In genomic region chr3:129195731-129196256, GRCh38 we compare ENCODE assay signal across 9 cellular contexts. TPM values are rescaled to one million over a fixed set of nuclear protein-coding genes. Genes with fewer than 3 reads are reported as not detected.
DNase-seq lines count a peak whose midpoint lies in the region; ATAC-seq, FAIRE-seq and TF ChIP-seq lines count a peak whose summit lies in the region.
"Had no signal": no experiment of that assay in that cellular context is flagged by ENCODE, and none has a peak within 500 bp of the region (broad histone marks: within the 10 kb centered on the region; RNA-seq: fewer than 3 reads in every experiment).

No MANE protein-coding gene starts in this region.

- H3K4me3 Mint-ChIP-seq in immature natural killer cell: no peak overlapping the region
- H3K4me3 Mint-ChIP-seq: activated T-cell treated with anti-CD3 and anti-CD28 coated beads, Interleukin-2, amount 50 U/mL, for 4 hours had no signal

- TF ChIP-seq RAD21 in K562 (CRISPR knock-in tag; conservative IDR thresholded peaks at IDR 0.05 in 1 of 2, IDR thresholded peaks at IDR 0.05 in 1 of 2): no peak

- no peak overlapping the region for H3K4me3 ChIP-seq in K562
- H3K4me3 ChIP-seq in kidney epithelial cell (ENCODE audit: low read depth, low read length): no peak overlapping the region
- H3K4me3 ChIP-seq in subcutaneous abdominal adipose tissue (ENCODE audit: low read depth in 1 of 5, low read length in 5 of 5): no peak overlapping the region

- no peaks in the 10 kb centered on the region for H3K9me1 ChIP-seq in K562 (ENCODE audit: control insufficient read depth, insufficient read depth, low read length)

- H3K36me3 ChIP-seq in K562 (ENCODE audit: control insufficient read depth, insufficient read depth, low read length) (no peaks in the 10 kb centered on the region), kidney epithelial cell (ENCODE audit: control insufficient read depth, insufficient read depth, low read length) (no peaks in the 10 kb centered on the region), subcutaneous abdominal adipose tissue (ENCODE audit: control insufficient read depth in 5 of 5, insufficient read depth in 5 of 5, low read length in 5 of 5) (no peaks in the 10 kb centered on the region)

- intact Hi-C loops in K562 (cut with micrococcal nuclease): no loop called here

- peak; percentile 93 for FAIRE-seq in K562 (lab: Jason Lieb, UNC)

- CTCF ChIA-PET in K562 (lab: Yijun Ruan, JAX; ENCODE audit: low intra/inter-chr PET ratio): interaction anchor here (1.1 kb wide), 1 partner anchor 49 kb away, joined by 4 read pairs; no protein-coding TSS in a partner anchor

- in situ Hi-C loops in KBM-7 (cut with MboI; ENCODE audit: low pct_unique_long_range_greater_than_20kb, low sequenced_read_pairs): no loop called here
- in situ Hi-C loops in K562 (cut with MboI): no loop called here

- no peaks in the 10 kb centered on the region for H3K4me1 Mint-ChIP-seq in immature natural killer cell

- peak; percentile 94 for ATAC-seq in K562

- no TSS peak for BruUV-seq in K562 (replicated peaks; lab: Mats Ljungman, UMichigan)

- TF ChIP-seq CTCF in 22Rv1 (IDR thresholded peaks at IDR 0.05) (no peak), K562 (IDR thresholded peaks at IDR 0.05 in 2 of 3, conservative IDR thresholded peaks at IDR 0.05 in 1 of 3; ENCODE audit: insufficient read depth in 2 of 3, low read depth in 1 of 3, low read length in 3 of 3) (no peak), kidney epithelial cell (IDR thresholded peaks at IDR 0.05; ENCODE audit: insufficient read depth, low read length, poor library complexity, severe bottlenecking) (no peak)

- peak; percentile 43 for DNase-seq in KBM-7
- peak in 2 of 4 experiments; percentile 52 to 67 for DNase-seq in K562 (ENCODE audit: extremely low read depth in 1 of 4, low spot score in 3 of 4)
- DNase-seq in kidney epithelial cell (ENCODE audit: low read depth): peak; percentile 73
- DNase-seq in DMS114 treated with DMSO at 0.1 percent for 48 hours (lab: John Stamatoyannopoulos, UW; ENCODE audit: unreplicated experiment): no peak
- no peak for DNase-seq in cortex of kidney (lab: John Stamatoyannopoulos, UW)
- DNase-seq in immature natural killer cell: no peak
- DNase-seq: activated T-cell treated with anti-CD3 and anti-CD28 coated beads, Interleukin-2, amount 50 U/mL, for 4 hours had no signal

- 4% methylated on average over 5 of the region's 6 CpGs for WGBS in K562 (ENCODE audit: insufficient coverage, low coverage, missing lambda C conversion rate)

- no peaks in the 10 kb centered on the region for H3K27me3 Mint-ChIP-seq in immature natural killer cell (ENCODE audit: low read depth in 3 of 3)

- H3K4me1 ChIP-seq in K562 (replicated peaks in 1 of 2; ENCODE audit: control insufficient read depth in 2 of 2, insufficient read depth in 2 of 2, low read length in 2 of 2) (peaks cover 3 to 9% of the 10 kb centered on the region in 2 experiments; a peak in 3 of 5 replicates), subcutaneous abdominal adipose tissue (ENCODE audit: control insufficient read depth in 5 of 5, insufficient read depth in 5 of 5, low read length in 5 of 5) (peaks cover 5 to 27% (median 26%) of the 10 kb centered on the region in 5 donors)

- TF ChIP-seq POLR2A in K562 (conservative IDR thresholded peaks at IDR 0.05): no peak

- POLR2A ChIA-PET in K562 (lab: Yijun Ruan, JAX): interaction anchor here (0.7 to 2.2 kb wide), 8 partner anchors 9 to 120 kb away, joined by 3 to 15 read pairs (median 5); partner anchors contain the start of genes CNBP and COPG1

- H3K9me3 ChIP-seq in K562 (replicated peaks; ENCODE audit: control insufficient read depth, insufficient read depth, low read depth, low read length): no peaks in the 10 kb centered on the region
- H3K9me3 ChIP-seq in subcutaneous abdominal adipose tissue (ENCODE audit: control insufficient read depth in 5 of 5, low read length in 5 of 5): no peaks in the 10 kb centered on the region

- H3K36me3 Mint-ChIP-seq in immature natural killer cell: no peaks in the 10 kb centered on the region

- no peak for TF ChIP-seq EP300 in K562 (IDR thresholded peaks at IDR 0.05; ENCODE audit: low read length)

- H3K9ac ChIP-seq in K562 (ENCODE audit: insufficient read depth in 1 of 2, low read depth in 2 of 2, low read length in 2 of 2) (peak overlapping the region in 1 of 2 experiments; percentile 73; a peak in 2 of 4 replicates), subcutaneous abdominal adipose tissue (ENCODE audit: low read length in 5 of 5) (peak overlapping the region in 2 of 5 donors; percentile 7 to 49)

- peak overlapping the region; percentile 72 for H3K4me2 ChIP-seq in K562 (ENCODE audit: insufficient read depth, low read length)

- H3K27ac ChIP-seq in 22Rv1 (peak overlapping the region; percentile 59), K562 (ENCODE audit: extremely low read depth, low read depth, low read length) (peak overlapping the region; percentile 47; the same call in 2 of the 3 replicates), subcutaneous abdominal adipose tissue (ENCODE audit: low read depth, low read length) (peak overlapping the region; percentile 75)

- peak overlapping the region; percentile 82 for H2AFZ ChIP-seq in K562 (ENCODE audit: low read depth, low read length)

- no peaks in the 10 kb centered on the region for H3K79me2 ChIP-seq in K562 (ENCODE audit: control insufficient read depth, insufficient read depth, low read length)

- H3K27ac Mint-ChIP-seq in immature natural killer cell: no peak overlapping the region

- no peaks in the 10 kb centered on the region for H3K27me3 ChIP-seq in K562 (ENCODE audit: control insufficient read depth in 2 of 2, insufficient read depth in 2 of 2, low read length in 2 of 2)
- H3K27me3 ChIP-seq in kidney epithelial cell (ENCODE audit: control insufficient read depth, insufficient read depth, low read length): no peaks in the 10 kb centered on the region
- no peaks in the 10 kb centered on the region for H3K27me3 ChIP-seq in subcutaneous abdominal adipose tissue (ENCODE audit: control insufficient read depth in 5 of 5, insufficient read depth in 4 of 5, low read length in 5 of 5)

- no peaks in the 10 kb centered on the region for H4K20me1 ChIP-seq in K562 (replicated peaks; ENCODE audit: control insufficient read depth, insufficient read depth, low read length)

- H3K9me3 Mint-ChIP-seq in immature natural killer cell: no peaks in the 10 kb centered on the region
- H3K9me3 Mint-ChIP-seq: activated T-cell treated with anti-CD3 and anti-CD28 coated beads, Interleukin-2, amount 50 U/mL, for 4 hours had no signal

RNA-seq across cellular contexts. Expression of gene CNBP, which starts 12.1 kb away (rescaled TPM):
- 92.9 and 163 TPM in 2 replicates for total RNA-seq in K562 (2011; cell fraction: chromatin; rRNA removed; ENCODE audit: low replicate concordance)
- total RNA-seq in K562 (2011; cell fraction: nucleolus; rRNA removed): 61.9 and 72.2 TPM in 2 replicates
- total RNA-seq in K562 (2011; cell fraction: nucleoplasm; rRNA removed): 89.3 and 110 TPM in 2 replicates
- total RNA-seq in K562 (2014; rRNA removed): 283 and 284 TPM in 2 replicates
- total RNA-seq in K562 (2014; rRNA removed; fragmentation: Illumina TruSeq; extraction: Trizol): 338 and 375 TPM in 2 replicates
- 321 and 348 TPM in 2 replicates for total RNA-seq in K562 (2015; rRNA removed; fragmentation: Illumina TruSeq; extraction: Trizol)
- total RNA-seq in K562 (2021): 331 and 354 TPM in 2 replicates
- 387 and 478 TPM in 2 replicates for polyA plus RNA-seq in K562 (2011; rRNA removed)
- 251 and 375 TPM in 2 replicates for polyA plus RNA-seq in K562 (2011; cell fraction: cytosol; rRNA removed)
- 114 and 190 TPM in 2 replicates for polyA plus RNA-seq in K562 (2011; cell fraction: nucleus; rRNA removed)
- 291 and 314 TPM in 2 replicates for polyA plus RNA-seq in K562 (2012)
- 390 and 412 TPM in 2 replicates for polyA plus RNA-seq in K562 (2014; fragmentation: Illumina TruSeq; extraction: Trizol)
- polyA plus RNA-seq in K562 (2014; fragmentation: Nextera tagmentation; extraction: Ambion mirVana): 100 to 1,000 TPM; 708 to 717 TPM
- 404 and 421 TPM in 2 replicates for polyA plus RNA-seq in K562 (2014; rRNA removed)
- polyA minus RNA-seq in K562 (2011; rRNA and poly(A)+ RNA removed): 394 and 432 TPM in 2 replicates
- 139 and 145 TPM in 2 replicates for polyA minus RNA-seq in K562 (2011; cell fraction: cytosol; rRNA and poly(A)+ RNA removed)
- 33.1 and 62.2 TPM in 2 replicates for polyA minus RNA-seq in K562 (2011; cell fraction: nucleus; rRNA and poly(A)+ RNA removed)
- total RNA-seq in kidney epithelial cell: 256 and 271 TPM in 2 replicates
- 1,000 to 10,000 TPM in 1 of 3 donors, 100 to 1,000 TPM in 2; 728 to 1,257 (median 878) TPM for polyA plus RNA-seq in immature natural killer cell

RNA-seq across cellular contexts. Expression of gene ISY1, which starts 34.9 kb away (rescaled TPM):
- 6.4 and 9.0 TPM in 2 replicates for total RNA-seq in K562 (2011; cell fraction: chromatin; rRNA removed; ENCODE audit: low replicate concordance)
- 3.6 and 4.8 TPM in 2 replicates for total RNA-seq in K562 (2011; cell fraction: nucleolus; rRNA removed)
- 5.1 and 7.9 TPM in 2 replicates for total RNA-seq in K562 (2011; cell fraction: nucleoplasm; rRNA removed)
- total RNA-seq in K562 (2014; rRNA removed) (30.1 and 31.6 TPM in 2 replicates), K562 (2014; rRNA removed; fragmentation: Illumina TruSeq; extraction: Trizol) (37.7 and 45.3 TPM in 2 replicates), K562 (2015; rRNA removed; fragmentation: Illumina TruSeq; extraction: Trizol) (32.8 and 39.0 TPM in 2 replicates), K562 (2021) (26.1 and 29.6 TPM in 2 replicates), kidney epithelial cell (21.2 and 27.7 TPM in 2 replicates)
- polyA plus RNA-seq in K562 (2011; rRNA removed) (27.8 and 32.9 TPM in 2 replicates), K562 (2014; fragmentation: Illumina TruSeq; extraction: Trizol) (22.4 and 27.0 TPM in 2 replicates), K562 (2014; fragmentation: Nextera tagmentation; extraction: Ambion mirVana) (10 to 100 TPM; 41.9 to 50.0 TPM), K562 (2014; rRNA removed) (23.4 and 23.5 TPM in 2 replicates), immature natural killer cell (100 to 1,000 TPM in 2 of 3 donors, 10 to 100 TPM in 1; 91.1 to 107 (median 103) TPM)
- polyA plus RNA-seq in K562 (2011; cell fraction: cytosol; rRNA removed): 42.7 and 44.7 TPM in 2 replicates
- 5.8 and 6.4 TPM in 2 replicates for polyA plus RNA-seq in K562 (2011; cell fraction: nucleus; rRNA removed)
- polyA plus RNA-seq in K562 (2012): 27.8 and 32.1 TPM in 2 replicates
- polyA minus RNA-seq in K562 (2011; rRNA and poly(A)+ RNA removed): 18.0 and 19.9 TPM in 2 replicates
- polyA minus RNA-seq in K562 (2011; cell fraction: cytosol; rRNA and poly(A)+ RNA removed): 12.8 and 16.4 TPM in 2 replicates
- polyA minus RNA-seq in K562 (2011; cell fraction: nucleus; rRNA and poly(A)+ RNA removed): 5.4 and 6.1 TPM in 2 replicates

RNA-seq across cellular contexts. Expression of gene COPG1, which starts 53.6 kb away (rescaled TPM):
- total RNA-seq in K562 (2011; cell fraction: chromatin; rRNA removed; ENCODE audit: low replicate concordance): 181 and 256 TPM in 2 replicates
- 148 and 149 TPM in 2 replicates for total RNA-seq in K562 (2011; cell fraction: nucleolus; rRNA removed)
- total RNA-seq in K562 (2011; cell fraction: nucleoplasm; rRNA removed): 109 and 139 TPM in 2 replicates
- total RNA-seq in K562 (2014; rRNA removed) (88.0 and 96.4 TPM in 2 replicates), K562 (2014; rRNA removed; fragmentation: Illumina TruSeq; extraction: Trizol) (73.9 and 74.6 TPM in 2 replicates), K562 (2015; rRNA removed; fragmentation: Illumina TruSeq; extraction: Trizol) (62.0 and 65.1 TPM in 2 replicates), K562 (2021) (85.4 and 94.8 TPM in 2 replicates), kidney epithelial cell (159 and 173 TPM in 2 replicates)
- polyA plus RNA-seq in K562 (2011; rRNA removed) (40.3 and 73.4 TPM in 2 replicates), K562 (2014; fragmentation: Illumina TruSeq; extraction: Trizol) (56.8 and 62.4 TPM in 2 replicates), K562 (2014; fragmentation: Nextera tagmentation; extraction: Ambion mirVana) (100 to 1,000 TPM in 1 of 2 experiments, 10 to 100 TPM in 1; 40.6 to 105 TPM), K562 (2014; rRNA removed) (37.1 and 47.9 TPM in 2 replicates), immature natural killer cell (100 to 1,000 TPM in 1 of 3 donors, 10 to 100 TPM in 2; 35.2 to 139 (median 64.6) TPM)
- polyA plus RNA-seq in K562 (2011; cell fraction: cytosol; rRNA removed): 47.0 and 48.0 TPM in 2 replicates
- polyA plus RNA-seq in K562 (2011; cell fraction: nucleus; rRNA removed): 111 and 116 TPM in 2 replicates
- 82.5 and 120 TPM in 2 replicates for polyA plus RNA-seq in K562 (2012)
- polyA minus RNA-seq in K562 (2011; rRNA and poly(A)+ RNA removed): 115 and 157 TPM in 2 replicates
- 70.3 and 92.6 TPM in 2 replicates for polyA minus RNA-seq in K562 (2011; cell fraction: cytosol; rRNA and poly(A)+ RNA removed)
- polyA minus RNA-seq in K562 (2011; cell fraction: nucleus; rRNA and poly(A)+ RNA removed): 59.0 and 102 TPM in 2 replicates

Comparison
In these comparisons a context has a peak if more than half of its experiments do, and no peak if none do; other contexts are left out.
1. DNase-seq: peak in KBM-7 (single experiment) and kidney epithelial cell (single experiment); none in DMS114 treated with DMSO at 0.1 percent for 48 hours (single experiment), cortex of kidney (single experiment) and immature natural killer cell (0 of 3).
2. Peak in every context shown above with its lines, with median percentiles within 50 percentile points of each other: H3K27ac ChIP-seq.